ENCODE assay signal across 19 cellular contexts in genomic region chr3:111828506-111828905, GRCh38. TPM values are rescaled to one million over a fixed set of nuclear protein-coding genes. Genes with fewer than 3 reads are reported as not detected.
DNase-seq lines count a peak whose midpoint lies in the region; ATAC-seq and TF ChIP-seq lines count a peak whose summit lies in the region.
"Had no signal": no experiment of that assay in that cellular context is flagged by ENCODE, and none has a peak within 500 bp of the region (broad histone marks: within the 10 kb centered on the region; RNA-seq: fewer than 3 reads in every experiment).

No MANE protein-coding gene starts in this region.

- H3K27ac Mint-ChIP-seq in neural crest cell (ENCODE audit: unreplicated experiment), result peak overlapping the region; percentile 91
- H3K27ac Mint-ChIP-seq: CD4-positive, alpha-beta memory T cell; HFFc6 had no signal

- no peak overlapping the region for H3K4me3 Mint-ChIP-seq in neural crest cell
- H3K4me3 Mint-ChIP-seq: CD4-positive, alpha-beta memory T cell; HFFc6 had no signal

- no peaks in the 10 kb centered on the region for H3K4me1 Mint-ChIP-seq in neural crest cell

- H3K27me3 Mint-ChIP-seq in neural crest cell (ENCODE audit: low read depth), result no peaks in the 10 kb centered on the region
- H3K27me3 Mint-ChIP-seq: CD4-positive, alpha-beta memory T cell had no signal

- H3K27ac ChIP-seq in epithelial cell of prostate, result peak overlapping the region; percentile 11
- H3K27ac ChIP-seq in subcutaneous abdominal adipose tissue (ENCODE audit: low read depth, low read length), result peak overlapping the region; percentile 94

- H3K4me3 ChIP-seq in adipocyte (ENCODE audit: low read length) (no peak overlapping the region), subcutaneous abdominal adipose tissue (ENCODE audit: low read depth in 1 of 5, low read length in 5 of 5) (no peak overlapping the region)
- H3K4me3 ChIP-seq: HAP-1 had no signal

- ATAC-seq in HG02870 (IDR thresholded peaks at IDR 0.05; ENCODE audit: unreplicated experiment) (no peak), HG02798 (IDR thresholded peaks at IDR 0.05; ENCODE audit: poor library complexity, unreplicated experiment) (no peak)

- no peak for TF ChIP-seq CTCF in neural crest cell (conservative IDR thresholded peaks at IDR 0.05)

- H3K36me3 Mint-ChIP-seq in neural crest cell (ENCODE audit: low read depth), result no peaks in the 10 kb centered on the region
- H3K36me3 Mint-ChIP-seq: CD4-positive, alpha-beta memory T cell had no signal

- DNase-seq in adipocyte (ENCODE audit: low read depth) (no peak), epithelial cell of prostate (ENCODE audit: low read depth, low spot score) (no peak), neural crest cell (ENCODE audit: low read depth, low spot score) (no peak), hippocampal formation (lab: John Stamatoyannopoulos, UW) (no peak), NCI-H2029 treated with DMSO at 0.1 percent for 48 hours (lab: John Stamatoyannopoulos, UW) (no peak)
- DNase-seq: C1 segment of cervical spinal cord; Calu3; CD4-positive, alpha-beta memory T cell; COR-L47; DMS53; DMS79 treated with DMSO at 0.1 percent for 48 hours; GF-D8; GOT3; HFFc6 had no signal

- H3K36me3 ChIP-seq in adipocyte (ENCODE audit: control insufficient read depth, insufficient read depth, low read length, severe bottlenecking) (no peaks in the 10 kb centered on the region), subcutaneous abdominal adipose tissue (ENCODE audit: control insufficient read depth in 5 of 5, insufficient read depth in 5 of 5, low read length in 5 of 5) (no peaks in the 10 kb centered on the region)
- H3K36me3 ChIP-seq: HAP-1 had no signal

- H3K27me3 ChIP-seq in adipocyte (replicated peaks; ENCODE audit: control insufficient read depth, insufficient read depth, low read length) (no peaks in the 10 kb centered on the region), subcutaneous abdominal adipose tissue (ENCODE audit: control insufficient read depth in 5 of 5, insufficient read depth in 4 of 5, low read length in 5 of 5) (no peaks in the 10 kb centered on the region)

- peaks cover 25% of the 10 kb centered on the region for H3K4me1 ChIP-seq in adipocyte (ENCODE audit: control insufficient read depth, insufficient read depth, low read length)
- peaks cover 6 to 20% (median 14%) of the 10 kb centered on the region in 5 donors for H3K4me1 ChIP-seq in subcutaneous abdominal adipose tissue (ENCODE audit: control insufficient read depth in 5 of 5, insufficient read depth in 5 of 5, low read length in 5 of 5)
- H3K4me1 ChIP-seq: HAP-1 had no signal

- H3K9ac ChIP-seq in adipocyte (ENCODE audit: low read length) (peak overlapping the region; percentile 57), subcutaneous abdominal adipose tissue (ENCODE audit: low read length in 5 of 5) (peak overlapping the region in 1 of 5 donors; percentile 6)

- H3K9me3 ChIP-seq in adipocyte (ENCODE audit: control insufficient read depth, low read length) (no peaks in the 10 kb centered on the region), subcutaneous abdominal adipose tissue (ENCODE audit: control insufficient read depth in 5 of 5, low read length in 5 of 5) (no peaks in the 10 kb centered on the region)
- H3K9me3 ChIP-seq: HAP-1 had no signal

- H3K9me3 Mint-ChIP-seq in neural crest cell, result no peaks in the 10 kb centered on the region
- H3K9me3 Mint-ChIP-seq: CD4-positive, alpha-beta memory T cell; HFFc6 had no signal

RNA-seq across cellular contexts. Expression of gene PHLDB2, which starts 30.6 kb away (rescaled TPM):
- total RNA-seq in neural crest cell, result 45.8 and 49.0 TPM in 2 replicates
- total RNA-seq: G401 had no signal
